11 cellular contexts compared by ENCODE assay signal in the genomic region with DNA sequence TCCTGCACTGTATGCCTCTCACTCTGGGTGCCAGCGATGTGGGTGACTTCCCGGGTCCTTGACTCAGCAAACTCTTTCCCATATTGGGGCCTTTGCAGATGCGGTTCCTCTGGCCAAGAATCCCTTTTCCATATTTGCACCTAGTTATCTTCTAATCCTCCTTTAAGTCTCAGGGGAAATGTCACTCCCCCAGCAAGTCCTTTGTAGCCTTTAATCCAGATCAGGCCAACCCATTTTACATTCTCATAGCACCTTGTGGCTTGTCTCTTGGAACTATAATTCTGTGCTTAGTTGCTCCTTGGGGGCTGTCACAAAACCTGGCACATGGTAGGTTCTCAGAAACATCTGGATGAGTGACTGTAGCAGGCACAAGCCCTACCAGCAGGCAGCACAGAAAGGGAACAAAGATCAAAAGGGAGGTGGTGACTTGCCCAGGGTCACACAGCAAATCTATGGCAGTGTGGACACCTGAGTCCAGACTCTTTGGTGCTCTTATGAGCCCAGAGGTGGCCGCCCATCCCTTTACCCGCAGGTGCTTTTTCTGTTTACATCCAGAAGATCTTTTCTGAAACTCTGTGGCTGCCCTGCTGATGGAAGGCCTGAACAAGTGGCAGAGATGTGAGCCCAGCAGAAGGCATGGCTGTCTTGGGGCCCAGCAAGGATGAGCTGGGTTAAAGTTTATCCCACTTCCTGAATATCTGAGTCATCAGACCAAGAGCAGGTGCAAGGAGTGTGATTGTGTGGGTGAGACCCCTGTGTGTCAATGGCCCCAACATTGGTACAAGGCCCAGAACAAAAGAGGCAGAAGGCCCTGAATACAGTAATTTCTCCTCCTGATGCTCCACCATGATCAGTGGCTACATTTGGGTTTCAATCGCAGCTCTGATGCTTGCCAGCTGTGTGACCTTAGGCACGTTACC.
DNase-seq lines count a peak whose midpoint lies in the region; ATAC-seq, FAIRE-seq and TF ChIP-seq lines count a peak whose summit lies in the region.
"Had no signal": no experiment of that assay in that cellular context is flagged by ENCODE, and none has a peak within 500 bp of the region (broad histone marks: within the 10 kb centered on the region; RNA-seq: fewer than 3 reads in every experiment).

No MANE protein-coding gene starts in this region.

- no peak for TF ChIP-seq POLR2A in GM12891 (IDR thresholded peaks at IDR 0.05; ENCODE audit: low read depth, low read length)

- peak; percentile 21 for ATAC-seq in GM19468 (IDR thresholded peaks at IDR 0.05; ENCODE audit: extremely low read depth, unreplicated experiment)
- no peak for ATAC-seq in HG03469 (IDR thresholded peaks at IDR 0.05; ENCODE audit: unreplicated experiment)
- ATAC-seq: heart right ventricle had no signal

- peak overlapping the region; percentile 2 for H3K27ac Mint-ChIP-seq in endothelial cell (ENCODE audit: unreplicated experiment)

- H3K9me3 Mint-ChIP-seq in endothelial cell (ENCODE audit: unreplicated experiment): no peaks in the 10 kb centered on the region

- FAIRE-seq in GM12891 (lab: Jason Lieb, UNC): peak; percentile 83

- no peak for DNase-seq in GM12891 (ENCODE audit: insufficient read length, low spot score)
- peak; percentile 11 for DNase-seq in HT1080 (ENCODE audit: low read depth)
- DNase-seq in endothelial cell (ENCODE audit: low spot score): no peak
- no peak for DNase-seq in KG1 (lab: John Stamatoyannopoulos, UW)
- DNase-seq in NCI-H226: no peak
- DNase-seq: DMS79 treated with DMSO at 0.1 percent for 48 hours, heart right ventricle, MM.1S, T1000 had no signal

- peaks cover 1% of the 10 kb centered on the region for H3K27me3 Mint-ChIP-seq in endothelial cell (ENCODE audit: unreplicated experiment)

- H3K36me3 Mint-ChIP-seq in endothelial cell (ENCODE audit: low read depth, unreplicated experiment): peaks cover 57% of the 10 kb centered on the region

- H3K4me1 Mint-ChIP-seq in endothelial cell (ENCODE audit: unreplicated experiment): no peaks in the 10 kb centered on the region

- peak overlapping the region; percentile 2 for H3K4me3 Mint-ChIP-seq in endothelial cell (ENCODE audit: unreplicated experiment)

- no peak for TF ChIP-seq CTCF in endothelial cell (IDR thresholded peaks at IDR 0.05; ENCODE audit: unreplicated experiment)

TF ChIP-seq in GM12891, 5 proteins besides CTCF, POLR2A, EP300 and RAD21:
- TF ChIP-seq SPI1 (IDR thresholded peaks at IDR 0.05; ENCODE audit: low read depth, low read length): peak; percentile 56
- TF ChIP-seq POLR2AphosphoS5 (IDR thresholded peaks at IDR 0.05; ENCODE audit: low read depth, low read length): no peak
